In the genomic region with DNA sequence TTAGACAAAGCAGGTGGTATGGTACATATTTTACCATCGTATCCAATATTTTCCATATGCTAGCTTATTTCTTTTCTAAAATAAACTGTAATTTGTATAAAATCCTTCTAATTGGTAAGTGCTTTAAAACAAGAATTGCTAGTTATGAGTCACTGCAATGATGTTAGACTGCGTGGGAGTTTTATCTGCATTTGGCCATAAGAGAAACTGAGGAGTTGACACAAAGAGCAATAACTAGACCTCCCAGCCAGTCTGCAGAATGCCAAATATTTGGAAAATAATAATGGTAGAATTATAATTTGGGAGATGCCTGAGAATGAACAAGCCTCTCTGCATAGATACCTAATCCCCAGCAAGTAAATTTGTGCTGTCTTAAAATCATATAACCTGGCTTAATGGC, we compare ENCODE assay signal across 13 cellular contexts.
"Had no signal": no experiment of that assay in that cellular context is flagged by ENCODE, and none has a peak within 500 bp of the region (broad histone marks: within the 10 kb centered on the region; RNA-seq: fewer than 3 reads in every experiment).

No MANE protein-coding gene starts in this region.

- H3K36me3 ChIP-seq: pancreas had no signal

- ATAC-seq: foreskin keratinocyte; pancreas; stimulated activated effector memory CD8-positive, alpha-beta T cell treated with anti-CD3 and anti-CD28 coated beads, Interleukin-12 subunit alpha, Interleukin-12 subunit beta, amount 100 ng/mL, for 72 hours had no signal

- H3K9me3 ChIP-seq: pancreas had no signal

- H3K4me3 ChIP-seq: lung, pancreas had no signal

- H3K4me1 ChIP-seq: foreskin keratinocyte, pancreas had no signal

- H3K27me3 ChIP-seq: pancreas had no signal

- H3K27ac ChIP-seq: foreskin keratinocyte, pancreas had no signal

- DNase-seq: activated B cell treated with CpG ODN at 0.5 μM for 24 hours; activated CD4-positive, alpha-beta T cell treated with anti-CD3 and anti-CD28 coated beads for 48 hours; activated CD8-positive, alpha-beta memory T cell treated with anti-CD3 and anti-CD28 coated beads for 24 hours; activated naive CD4-positive, alpha-beta T cell; activated naive CD8-positive, alpha-beta T cell treated with anti-CD3 and anti-CD28 coated beads, Interleukin-2, amount 10 ng/mL, durations not matched to agents 7 days and 5 days; activated T-cell treated with anti-CD3 and anti-CD28 coated beads for 4 hours; endodermal cell; erythroblast; foreskin keratinocyte; pancreas; T-helper 2 cell had no signal
